In the genomic region with DNA sequence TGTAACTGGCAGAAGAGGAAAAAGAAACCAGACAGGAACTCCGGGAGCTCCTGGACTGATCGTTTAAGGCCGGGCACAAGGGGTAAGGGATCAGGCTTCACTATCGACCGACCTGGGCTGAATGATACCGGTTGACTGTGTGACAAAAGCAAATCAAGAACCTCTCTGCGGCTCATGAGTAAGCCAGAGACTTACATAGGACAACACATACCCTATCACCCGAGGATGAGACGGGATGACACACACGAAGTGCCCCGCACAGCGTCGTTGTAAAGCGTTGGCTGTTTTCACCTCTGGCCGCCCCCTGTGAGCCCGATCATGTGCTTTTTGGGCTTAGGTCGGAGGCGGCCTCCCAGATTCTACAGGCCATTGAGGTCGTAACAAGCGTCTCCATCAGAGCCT, we compare ENCODE assay signal across 2 cellular contexts.
TF ChIP-seq lines count a peak whose summit lies in the region.

No MANE protein-coding gene starts in this region.

TF ChIP-seq in SK-N-SH, 30 proteins besides CTCF, POLR2A, EP300 and RAD21 (continued from another document):
- TF ChIP-seq RFX5 (IDR thresholded peaks at IDR 0.05; ENCODE audit: low read length) = no peak
- no peak for TF ChIP-seq GABPA (IDR thresholded peaks at IDR 0.05; ENCODE audit: low read depth)
- TF ChIP-seq, protein P1, sequence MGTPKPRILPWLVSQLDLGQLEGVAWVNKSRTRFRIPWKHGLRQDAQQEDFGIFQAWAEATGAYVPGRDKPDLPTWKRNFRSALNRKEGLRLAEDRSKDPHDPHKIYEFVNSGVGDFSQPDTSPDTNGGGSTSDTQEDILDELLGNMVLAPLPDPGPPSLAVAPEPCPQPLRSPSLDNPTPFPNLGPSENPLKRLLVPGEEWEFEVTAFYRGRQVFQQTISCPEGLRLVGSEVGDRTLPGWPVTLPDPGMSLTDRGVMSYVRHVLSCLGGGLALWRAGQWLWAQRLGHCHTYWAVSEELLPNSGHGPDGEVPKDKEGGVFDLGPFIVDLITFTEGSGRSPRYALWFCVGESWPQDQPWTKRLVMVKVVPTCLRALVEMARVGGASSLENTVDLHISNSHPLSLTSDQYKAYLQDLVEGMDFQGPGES (IDR thresholded peaks at IDR 0.05; ENCODE audit: low read depth, low read length) = no peak
- TF ChIP-seq POLR2AphosphoS5 (IDR thresholded peaks at IDR 0.05; ENCODE audit: low read depth, low read length) = no peak
- TF ChIP-seq FOSL2 (IDR thresholded peaks at IDR 0.05; ENCODE audit: borderline replicate concordance, low read depth) = no peak
- TF ChIP-seq NRF1 (IDR thresholded peaks at IDR 0.05; ENCODE audit: low read depth, low read length) = no peak

TF ChIP-seq in SK-N-SH treated with all-trans-retinoic acid at 6 μM for 48 hours, 23 proteins besides CTCF, POLR2A, EP300 and RAD21:
- TF ChIP-seq, protein P2, sequence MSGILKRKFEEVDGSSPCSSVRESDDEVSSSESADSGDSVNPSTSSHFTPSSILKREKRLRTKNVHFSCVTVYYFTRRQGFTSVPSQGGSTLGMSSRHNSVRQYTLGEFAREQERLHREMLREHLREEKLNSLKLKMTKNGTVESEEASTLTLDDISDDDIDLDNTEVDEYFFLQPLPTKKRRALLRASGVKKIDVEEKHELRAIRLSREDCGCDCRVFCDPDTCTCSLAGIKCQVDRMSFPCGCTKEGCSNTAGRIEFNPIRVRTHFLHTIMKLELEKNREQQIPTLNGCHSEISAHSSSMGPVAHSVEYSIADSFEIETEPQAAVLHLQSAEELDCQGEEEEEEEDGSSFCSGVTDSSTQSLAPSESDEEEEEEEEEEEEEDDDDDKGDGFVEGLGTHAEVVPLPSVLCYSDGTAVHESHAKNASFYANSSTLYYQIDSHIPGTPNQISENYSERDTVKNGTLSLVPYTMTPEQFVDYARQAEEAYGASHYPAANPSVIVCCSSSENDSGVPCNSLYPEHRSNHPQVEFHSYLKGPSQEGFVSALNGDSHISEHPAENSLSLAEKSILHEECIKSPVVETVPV (CRISPR knock-in tag; IDR thresholded peaks at IDR 0.05) = no peak
- TF ChIP-seq TCF4 (CRISPR knock-in tag; IDR thresholded peaks at IDR 0.05; ENCODE audit: borderline replicate concordance) (no peak), ZNF565 (CRISPR knock-in tag; conservative IDR thresholded peaks at IDR 0.05; ENCODE audit: low read depth) (no peak), OSR1 (CRISPR knock-in tag; IDR thresholded peaks at IDR 0.05) (no peak), BACH2 (CRISPR knock-in tag; IDR thresholded peaks at IDR 0.05; ENCODE audit: borderline replicate concordance) (no peak), CSDC2 (CRISPR knock-in tag; IDR thresholded peaks at IDR 0.05) (no peak), SNAI2 (CRISPR knock-in tag; IDR thresholded peaks at IDR 0.05) (no peak), ZFP3 (CRISPR knock-in tag; IDR thresholded peaks at IDR 0.05) (no peak), GLIS3 (CRISPR knock-in tag; IDR thresholded peaks at IDR 0.05) (no peak), ARNTL (CRISPR knock-in tag; IDR thresholded peaks at IDR 0.05; ENCODE audit: borderline replicate concordance, low read depth) (no peak), ZFP30 (CRISPR knock-in tag; IDR thresholded peaks at IDR 0.05) (no peak), PPARA (CRISPR knock-in tag; IDR thresholded peaks at IDR 0.05; ENCODE audit: borderline replicate concordance) (no peak), ZNF70 (CRISPR knock-in tag; IDR thresholded peaks at IDR 0.05) (no peak), ZC3H10 (CRISPR knock-in tag; IDR thresholded peaks at IDR 0.05) (no peak), TOX (CRISPR knock-in tag; IDR thresholded peaks at IDR 0.05; ENCODE audit: borderline replicate concordance) (no peak), ISL1 (CRISPR knock-in tag; IDR thresholded peaks at IDR 0.05) (no peak)
- TF ChIP-seq, protein P3, sequence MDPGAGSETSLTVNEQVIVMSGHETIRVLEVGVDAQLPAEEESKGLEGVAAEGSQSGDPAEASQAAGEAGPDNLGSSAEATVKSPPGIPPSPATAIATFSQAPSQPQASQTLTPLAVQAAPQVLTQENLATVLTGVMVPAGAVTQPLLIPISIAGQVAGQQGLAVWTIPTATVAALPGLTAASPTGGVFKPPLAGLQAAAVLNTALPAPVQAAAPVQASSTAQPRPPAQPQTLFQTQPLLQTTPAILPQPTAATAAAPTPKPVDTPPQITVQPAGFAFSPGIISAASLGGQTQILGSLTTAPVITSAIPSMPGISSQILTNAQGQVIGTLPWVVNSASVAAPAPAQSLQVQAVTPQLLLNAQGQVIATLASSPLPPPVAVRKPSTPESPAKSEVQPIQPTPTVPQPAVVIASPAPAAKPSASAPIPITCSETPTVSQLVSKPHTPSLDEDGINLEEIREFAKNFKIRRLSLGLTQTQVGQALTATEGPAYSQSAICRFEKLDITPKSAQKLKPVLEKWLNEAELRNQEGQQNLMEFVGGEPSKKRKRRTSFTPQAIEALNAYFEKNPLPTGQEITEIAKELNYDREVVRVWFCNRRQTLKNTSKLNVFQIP (CRISPR knock-in tag; IDR thresholded peaks at IDR 0.05; ENCODE audit: borderline replicate concordance, low read depth) = no peak
- TF ChIP-seq, protein P4, sequence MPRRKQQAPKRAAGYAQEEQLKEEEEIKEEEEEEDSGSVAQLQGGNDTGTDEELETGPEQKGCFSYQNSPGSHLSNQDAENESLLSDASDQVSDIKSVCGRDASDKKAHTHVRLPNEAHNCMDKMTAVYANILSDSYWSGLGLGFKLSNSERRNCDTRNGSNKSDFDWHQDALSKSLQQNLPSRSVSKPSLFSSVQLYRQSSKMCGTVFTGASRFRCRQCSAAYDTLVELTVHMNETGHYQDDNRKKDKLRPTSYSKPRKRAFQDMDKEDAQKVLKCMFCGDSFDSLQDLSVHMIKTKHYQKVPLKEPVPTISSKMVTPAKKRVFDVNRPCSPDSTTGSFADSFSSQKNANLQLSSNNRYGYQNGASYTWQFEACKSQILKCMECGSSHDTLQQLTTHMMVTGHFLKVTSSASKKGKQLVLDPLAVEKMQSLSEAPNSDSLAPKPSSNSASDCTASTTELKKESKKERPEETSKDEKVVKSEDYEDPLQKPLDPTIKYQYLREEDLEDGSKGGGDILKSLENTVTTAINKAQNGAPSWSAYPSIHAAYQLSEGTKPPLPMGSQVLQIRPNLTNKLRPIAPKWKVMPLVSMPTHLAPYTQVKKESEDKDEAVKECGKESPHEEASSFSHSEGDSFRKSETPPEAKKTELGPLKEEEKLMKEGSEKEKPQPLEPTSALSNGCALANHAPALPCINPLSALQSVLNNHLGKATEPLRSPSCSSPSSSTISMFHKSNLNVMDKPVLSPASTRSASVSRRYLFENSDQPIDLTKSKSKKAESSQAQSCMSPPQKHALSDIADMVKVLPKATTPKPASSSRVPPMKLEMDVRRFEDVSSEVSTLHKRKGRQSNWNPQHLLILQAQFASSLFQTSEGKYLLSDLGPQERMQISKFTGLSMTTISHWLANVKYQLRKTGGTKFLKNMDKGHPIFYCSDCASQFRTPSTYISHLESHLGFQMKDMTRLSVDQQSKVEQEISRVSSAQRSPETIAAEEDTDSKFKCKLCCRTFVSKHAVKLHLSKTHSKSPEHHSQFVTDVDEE (CRISPR knock-in tag; IDR thresholded peaks at IDR 0.05) = no peak
